1 cellular context compared by ENCODE assay signal in genomic region chr1:192628406-192629057, GRCh38.
TF ChIP-seq lines count a peak whose summit lies in the region.

No MANE protein-coding gene starts in this region.

TF ChIP-seq in SK-N-SH treated with all-trans-retinoic acid at 6 μM for 48 hours, 23 proteins besides CTCF, POLR2A, EP300 and RAD21 (continued from another document):
- no peak for TF ChIP-seq OSR1 (CRISPR knock-in tag; IDR thresholded peaks at IDR 0.05)
- no peak for TF ChIP-seq ZC3H10 (CRISPR knock-in tag; IDR thresholded peaks at IDR 0.05)
